ENCODE assay signal across 13 cellular contexts in the genomic region with DNA sequence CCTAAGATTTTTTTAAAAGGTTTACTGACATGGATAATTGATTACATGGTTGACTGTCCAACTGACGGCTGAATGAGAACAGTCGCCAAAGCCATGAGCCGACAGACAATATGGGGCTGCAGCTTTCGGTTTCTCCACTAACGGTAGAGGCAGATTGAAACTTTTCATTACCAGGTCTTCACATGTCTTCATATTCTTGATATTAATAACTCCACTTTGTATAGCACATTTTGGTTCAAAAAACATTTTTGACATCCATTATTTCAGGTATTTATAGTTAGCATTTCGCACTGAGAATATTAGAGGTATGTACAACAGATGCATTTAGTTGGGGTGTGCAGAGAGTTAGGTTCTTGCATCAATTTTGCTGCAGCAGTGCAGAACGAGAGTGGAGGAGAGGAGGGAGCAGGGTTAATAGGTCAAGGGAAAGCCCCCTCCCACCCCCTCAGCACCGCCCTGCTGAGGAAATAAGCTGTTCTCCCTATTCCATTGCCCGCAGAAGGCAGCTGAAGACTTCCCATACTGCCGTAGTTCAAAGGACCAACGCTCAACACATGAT.
A peak's percentile ranks its signal among the peaks of the same experiment; 100 is the strongest.
DNase-seq lines count a peak whose midpoint lies in the region; ATAC-seq and TF ChIP-seq lines count a peak whose summit lies in the region.
"Had no signal": no experiment of that assay in that cellular context is flagged by ENCODE, and none has a peak within 500 bp of the region (broad histone marks: within the 10 kb centered on the region; RNA-seq: fewer than 3 reads in every experiment).

No MANE protein-coding gene starts in this region.

- H3K14ac ChIP-seq in mesenchymal stem cell (ENCODE audit: low read length in 2 of 2) = no peak overlapping the region

- no peak overlapping the region for H2BK15ac ChIP-seq in mesenchymal stem cell (ENCODE audit: low read depth, poor library complexity, severe bottlenecking)

- TF ChIP-seq CTCF in uterus (IDR thresholded peaks at IDR 0.05) = no peak

- no peak overlapping the region for H2AK5ac ChIP-seq in mesenchymal stem cell (ENCODE audit: low read length, severe bottlenecking)

- no peak overlapping the region for H2BK120ac ChIP-seq in mesenchymal stem cell (ENCODE audit: low read depth, low read length)

- H3K4me3 ChIP-seq in mesenchymal stem cell (ENCODE audit: insufficient read depth in 1 of 2, low read depth in 1 of 2, low read length in 2 of 2) = no peak overlapping the region
- no peak overlapping the region for H3K4me3 ChIP-seq in uterus
- H3K4me3 ChIP-seq: pancreas, tibial nerve had no signal

- peak; percentile 27 for DNase-seq in CD1c-positive myeloid dendritic cell (ENCODE audit: extremely low spot score)
- DNase-seq in NCI-H446 treated with DMSO at 0.1 percent for 48 hours (lab: John Stamatoyannopoulos, UW) = peak; percentile 62
- DNase-seq in mesenchymal stem cell = no peak
- DNase-seq in GDM1 (lab: John Stamatoyannopoulos, UW) = no peak
- no peak for DNase-seq in activated naive CD4-positive, alpha-beta T cell treated with Interleukin-2 at 50 U/mL for 16 hours
- DNase-seq in glomerular visceral epithelial cell (ENCODE audit: extremely low spot score) = no peak
- no peak for DNase-seq in uterus
- DNase-seq: activated CD4-positive, CD25-positive, alpha-beta regulatory T cell treated with anti-CD3 and anti-CD28 coated beads, Interleukin-2, amount 50 U/mL, for 72 hours; effector CD4-positive, alpha-beta T cell; NCI-H1105 treated with DMSO at 0.1 percent for 48 hours; pancreas had no signal

- H3K4me2 ChIP-seq in mesenchymal stem cell (ENCODE audit: low read length, poor library complexity, severe bottlenecking) = no peak overlapping the region

- WGBS in mesenchymal stem cell = 91% methylated on average over 7 of the region's 11 CpGs

- no peaks in the 10 kb centered on the region for H3K79me1 ChIP-seq in mesenchymal stem cell (replicated peaks; ENCODE audit: low read length, poor library complexity, severe bottlenecking)

- H3K23ac ChIP-seq in mesenchymal stem cell (ENCODE audit: low read length in 2 of 2) = no peak overlapping the region

- H3K4me1 ChIP-seq in mesenchymal stem cell (ENCODE audit: control insufficient read depth, insufficient read depth, low read depth, low read length) (peaks cover 4% of the 10 kb centered on the region), uterus (no peaks in the 10 kb centered on the region)

- no peak overlapping the region for H3K4ac ChIP-seq in mesenchymal stem cell (ENCODE audit: low read depth in 1 of 2, low read length in 2 of 2)

- peak overlapping the region; percentile 39 for H4K91ac ChIP-seq in mesenchymal stem cell (ENCODE audit: low read length)

- H3K9me3 ChIP-seq in mesenchymal stem cell (ENCODE audit: control insufficient read depth, low read length) = no peaks in the 10 kb centered on the region
- no peaks in the 10 kb centered on the region for H3K9me3 ChIP-seq in uterus
- H3K9me3 ChIP-seq: pancreas, tibial nerve had no signal

- TF ChIP-seq POLR2A in uterus (IDR thresholded peaks at IDR 0.05) = no peak

- H3K36me3 ChIP-seq in mesenchymal stem cell (ENCODE audit: control insufficient read depth in 1 of 2, insufficient read depth in 2 of 2, low read depth in 1 of 2, low read length in 2 of 2) (no peaks in the 10 kb centered on the region), uterus (no peaks in the 10 kb centered on the region)
- H3K36me3 ChIP-seq: pancreas, tibial nerve had no signal

- H3K27ac ChIP-seq in mesenchymal stem cell (ENCODE audit: low read length, poor library complexity, severe bottlenecking) (peak overlapping the region; percentile 56), uterus (no peak overlapping the region)
- H3K27ac ChIP-seq: pancreas, tibial nerve had no signal

- H2BK12ac ChIP-seq in mesenchymal stem cell (ENCODE audit: low read length in 2 of 2) = peak overlapping the region in 1 of 2 experiments; percentile 47

- no peak overlapping the region for H2AFZ ChIP-seq in mesenchymal stem cell (ENCODE audit: low read depth, low read length)

- H2BK5ac ChIP-seq in mesenchymal stem cell (ENCODE audit: low read depth, low read length, poor library complexity, severe bottlenecking) = no peak overlapping the region

- H3K18ac ChIP-seq in mesenchymal stem cell (ENCODE audit: low read depth in 1 of 2, low read length in 2 of 2) = no peak overlapping the region

- H3K27me3 ChIP-seq in mesenchymal stem cell (ENCODE audit: control insufficient read depth in 1 of 2, insufficient read depth in 1 of 2, low read length in 2 of 2) (no peaks in the 10 kb centered on the region), uterus (no peaks in the 10 kb centered on the region)
- H3K27me3 ChIP-seq: pancreas, tibial nerve had no signal

- intact Hi-C loops in uterus (cut with DNase I; ENCODE audit: low total_unique reads) = no loop called here

- H3K9ac ChIP-seq in mesenchymal stem cell (ENCODE audit: low read length) = no peak overlapping the region

- no peak overlapping the region for H4K8ac ChIP-seq in mesenchymal stem cell (ENCODE audit: low read length)

- ATAC-seq in GM19372 (IDR thresholded peaks at IDR 0.05; ENCODE audit: low read depth, unreplicated experiment) = peak; percentile 55

Comparison
In these comparisons a context has a peak if more than half of its experiments do, and no peak if none do; other contexts are left out.
1. DNase-seq: peak in CD1c-positive myeloid dendritic cell (single experiment) and NCI-H446 treated with DMSO at 0.1 percent for 48 hours (single experiment); none in mesenchymal stem cell (single experiment), GDM1 (single experiment), activated naive CD4-positive, alpha-beta T cell treated with Interleukin-2 at 50 U/mL for 16 hours (single experiment), glomerular visceral epithelial cell (single experiment) and uterus (0 of 2).